In genomic region chrX:115892056-115892708, GRCh38 we compare ENCODE assay signal across 12 cellular contexts.
DNase-seq lines count a peak whose midpoint lies in the region; ATAC-seq, FAIRE-seq and TF ChIP-seq lines count a peak whose summit lies in the region.
"Had no signal": no experiment of that assay in that cellular context is flagged by ENCODE, and none has a peak within 500 bp of the region (broad histone marks: within the 10 kb centered on the region; RNA-seq: fewer than 3 reads in every experiment).

No MANE protein-coding gene starts in this region.

- no peak overlapping the region for H4K8ac ChIP-seq in mesendoderm (ENCODE audit: low read depth, low read length)

- no peaks in the 10 kb centered on the region for H4K20me1 ChIP-seq in GM23248 (ENCODE audit: insufficient read depth)

- H3K23ac ChIP-seq in mesendoderm (ENCODE audit: low read length) = no peak overlapping the region

- H3K79me2 ChIP-seq in GM23248 (ENCODE audit: insufficient read depth) (no peaks in the 10 kb centered on the region), mesendoderm (ENCODE audit: control insufficient read depth, insufficient read depth, low read length) (no peaks in the 10 kb centered on the region)

- no peak overlapping the region for H3K4me3 ChIP-seq in GM23248
- peak overlapping the region in 1 of 4 donors; percentile 41 for H3K4me3 ChIP-seq in Peyer's patch
- no peak overlapping the region for H3K4me3 ChIP-seq in small intestine (ENCODE audit: low read depth in 1 of 2, low read length in 2 of 2)
- H3K4me3 ChIP-seq in mesendoderm (ENCODE audit: low read length) = no peak overlapping the region

- H3K4me2 ChIP-seq in GM23248 (ENCODE audit: unreplicated experiment) (no peak overlapping the region), mesendoderm (ENCODE audit: low read length) (no peak overlapping the region)

- in situ Hi-C loops in GM23248 (cut with MboI) = no loop called here
- in situ Hi-C loops in KBM-7 (cut with MboI; ENCODE audit: low pct_unique_long_range_greater_than_20kb, low sequenced_read_pairs) = no loop called here

- no peaks in the 10 kb centered on the region for H3K9me3 ChIP-seq in GM23248 (ENCODE audit: low read depth)
- peaks cover 0 to 3% (median 0%) of the 10 kb centered on the region in 4 donors for H3K9me3 ChIP-seq in Peyer's patch
- no peaks in the 10 kb centered on the region for H3K9me3 ChIP-seq in small intestine (ENCODE audit: control insufficient read depth, low read depth)

- H3K18ac ChIP-seq in mesendoderm (ENCODE audit: low read length) = no peak overlapping the region

- peak in 1 of 2 donors; percentile 23 for TF ChIP-seq POLR2A in Peyer's patch (IDR thresholded peaks at IDR 0.05)

- H2AK5ac ChIP-seq in mesendoderm (ENCODE audit: low read length) = no peak overlapping the region

- H3K36me3 ChIP-seq in GM23248 (ENCODE audit: low read depth) = no peaks in the 10 kb centered on the region
- H3K36me3 ChIP-seq in Peyer's patch = no peaks in the 10 kb centered on the region
- H3K36me3 ChIP-seq in small intestine (ENCODE audit: control insufficient read depth in 2 of 2, insufficient read depth in 2 of 2, low read length in 2 of 2) = no peaks in the 10 kb centered on the region
- no peaks in the 10 kb centered on the region for H3K36me3 ChIP-seq in mesendoderm (ENCODE audit: control insufficient read depth, insufficient read depth, low read length)
- H3K36me3 ChIP-seq: heart right ventricle had no signal

- no peak overlapping the region for H2BK120ac ChIP-seq in mesendoderm (ENCODE audit: low read depth, low read length)

- H3F3A ChIP-seq in GM23248 (ENCODE audit: insufficient read depth) = no peaks in the 10 kb centered on the region

- peak; percentile 18 for ATAC-seq in foreskin keratinocyte
- ATAC-seq in GM18907 (IDR thresholded peaks at IDR 0.05; ENCODE audit: unreplicated experiment) = no peak

- H3K27me3 ChIP-seq in GM23248 (replicated peaks; ENCODE audit: insufficient read depth) = no peaks in the 10 kb centered on the region
- no peaks in the 10 kb centered on the region for H3K27me3 ChIP-seq in Peyer's patch
- H3K27me3 ChIP-seq in foreskin keratinocyte = no peaks in the 10 kb centered on the region
- no peaks in the 10 kb centered on the region for H3K27me3 ChIP-seq in small intestine (ENCODE audit: control insufficient read depth in 2 of 2, insufficient read depth in 2 of 2, low read length in 2 of 2)
- no peaks in the 10 kb centered on the region for H3K27me3 ChIP-seq in mesendoderm (ENCODE audit: insufficient read depth, low read length, poor library complexity)
- H3K27me3 ChIP-seq: heart right ventricle had no signal

- no peak for FAIRE-seq in small intestine (lab: Jason Lieb, UNC)

- H3K9ac ChIP-seq in GM23248 = no peak overlapping the region
- H3K9ac ChIP-seq in mesendoderm (ENCODE audit: low read length) = no peak overlapping the region

- H3K4me1 ChIP-seq in GM23248 (ENCODE audit: insufficient read depth) (no peaks in the 10 kb centered on the region), Peyer's patch (no peaks in the 10 kb centered on the region), foreskin keratinocyte (no peaks in the 10 kb centered on the region), small intestine (ENCODE audit: control insufficient read depth in 2 of 2, insufficient read depth in 1 of 2, low read depth in 1 of 2, low read length in 1 of 2) (no peaks in the 10 kb centered on the region), mesendoderm (ENCODE audit: control insufficient read depth, low read depth, low read length) (no peaks in the 10 kb centered on the region)

- no peaks in the 10 kb centered on the region for H3K9me2 ChIP-seq in GM23248 (ENCODE audit: insufficient read depth)

- 75 to 78% methylated on average over 4 to 7 of the region's 7 CpGs for WGBS in GM23248 (ENCODE audit: low coverage in 1 of 2, low lambda C conversion rate in 2 of 2, missing lambda C conversion rate in 2 of 2), 2 experiments
- WGBS in small intestine, 3 donors = 22 to 56% (median 30%) methylated on average over 5 to 7 of the region's 7 CpGs
- no CpG with 5 or more reads among the region's 7 CpGs for WGBS in mesendoderm (ENCODE audit: extremely low coverage, insufficient coverage, low lambda C conversion rate)

- no peaks in the 10 kb centered on the region for H3K79me1 ChIP-seq in mesendoderm (ENCODE audit: low read length)

- no peak overlapping the region for H2BK15ac ChIP-seq in mesendoderm (replicated peaks; ENCODE audit: low read depth)

- H2BK5ac ChIP-seq in mesendoderm (ENCODE audit: low read length) = no peak overlapping the region

- H3K4ac ChIP-seq in mesendoderm (ENCODE audit: low read depth, low read length) = no peak overlapping the region

- H3K27ac ChIP-seq in GM23248 = no peak overlapping the region
- peak overlapping the region in 3 of 4 donors; percentile 53 to 77 (median 76) for H3K27ac ChIP-seq in Peyer's patch
- no peak overlapping the region for H3K27ac ChIP-seq in foreskin keratinocyte
- H3K27ac ChIP-seq in small intestine (ENCODE audit: low read depth in 1 of 2, low read length in 1 of 2) = peak overlapping the region; percentile 65 to 85
- no peak overlapping the region for H3K27ac ChIP-seq in mesendoderm (ENCODE audit: low read depth, low read length)

- H4K5ac ChIP-seq in mesendoderm (ENCODE audit: low read length) = no peak overlapping the region

- H2AFZ ChIP-seq in GM23248 = no peak overlapping the region

- DNase-seq in GM23248 = peak; percentile 13
- peak in 2 of 3 donors; percentile 63 to 79 for DNase-seq in Peyer's patch
- DNase-seq in foreskin keratinocyte = peak in 1 of 2 donors; percentile 22
- DNase-seq in small intestine = peak; percentile 92
- no peak for DNase-seq in mesendoderm
- DNase-seq in KBM-7 = no peak
- DNase-seq in islet precursor cell = no peak
- DNase-seq: activated CD4-positive, alpha-beta T cell treated with anti-CD3 and anti-CD28 coated beads, Interleukin-2, amount 50 U/mL, for 48 hours; activated naive CD4-positive, alpha-beta T cell treated with anti-CD3 and anti-CD28 coated beads, Interleukin-2, amount 50 U/mL, for 16 hours; dermis blood vessel endothelial cell; heart right ventricle had no signal

- no peak overlapping the region for H3K56ac ChIP-seq in mesendoderm (ENCODE audit: low read length)

- TF ChIP-seq CTCF in Peyer's patch (IDR thresholded peaks at IDR 0.05) (peak in 1 of 6 experiments; percentile 30), foreskin keratinocyte (conservative IDR thresholded peaks at IDR 0.05) (no peak)

Comparison
In these comparisons a context has a peak if more than half of its experiments do, and no peak if none do; other contexts are left out.
1. DNase-seq: peak in GM23248 (single experiment), Peyer's patch (2 of 3) and small intestine (single experiment); none in mesendoderm (single experiment), KBM-7 (single experiment) and islet precursor cell (single experiment).
2. H3K27ac ChIP-seq: peak in Peyer's patch (3 of 4) and small intestine (2 of 2); none in GM23248 (single experiment), foreskin keratinocyte (single experiment) and mesendoderm (single experiment).